In genomic region chr5:132235340-132235739, GRCh38 we compare ENCODE assay signal across 2 cellular contexts.
A peak's percentile ranks its signal among the peaks of the same experiment; 100 is the strongest.
TF ChIP-seq lines count a peak whose summit lies in the region.

No MANE protein-coding gene starts in this region.

TF ChIP-seq in HepG2, 621 proteins besides CTCF, POLR2A, EP300 and RAD21:
- TF ChIP-seq, protein P1, sequence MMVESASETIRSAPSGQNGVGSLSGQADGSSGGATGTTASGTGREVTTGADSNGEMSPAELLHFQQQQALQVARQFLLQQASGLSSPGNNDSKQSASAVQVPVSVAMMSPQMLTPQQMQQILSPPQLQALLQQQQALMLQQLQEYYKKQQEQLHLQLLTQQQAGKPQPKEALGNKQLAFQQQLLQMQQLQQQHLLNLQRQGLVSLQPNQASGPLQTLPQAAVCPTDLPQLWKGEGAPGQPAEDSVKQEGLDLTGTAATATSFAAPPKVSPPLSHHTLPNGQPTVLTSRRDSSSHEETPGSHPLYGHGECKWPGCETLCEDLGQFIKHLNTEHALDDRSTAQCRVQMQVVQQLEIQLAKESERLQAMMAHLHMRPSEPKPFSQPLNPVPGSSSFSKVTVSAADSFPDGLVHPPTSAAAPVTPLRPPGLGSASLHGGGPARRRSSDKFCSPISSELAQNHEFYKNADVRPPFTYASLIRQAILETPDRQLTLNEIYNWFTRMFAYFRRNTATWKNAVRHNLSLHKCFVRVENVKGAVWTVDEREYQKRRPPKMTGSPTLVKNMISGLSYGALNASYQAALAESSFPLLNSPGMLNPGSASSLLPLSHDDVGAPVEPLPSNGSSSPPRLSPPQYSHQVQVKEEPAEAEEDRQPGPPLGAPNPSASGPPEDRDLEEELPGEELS (CRISPR knock-in tag; IDR thresholded peaks at IDR 0.05), result no peak
- peak; percentile 83; the same call in 1 of the 2 replicates for TF ChIP-seq ZNF12 (CRISPR knock-in tag; IDR thresholded peaks at IDR 0.05)

TF ChIP-seq in K562, 482 proteins besides CTCF, POLR2A, EP300 and RAD21:
- no peak for TF ChIP-seq PBX2 (CRISPR knock-in tag; IDR thresholded peaks at IDR 0.05; ENCODE audit: low read depth)
- no peak for TF ChIP-seq PBX2 (tag; conservative IDR thresholded peaks at IDR 0.05; ENCODE audit: low read depth)
- TF ChIP-seq KDM2B (CRISPR knock-in tag; IDR thresholded peaks at IDR 0.05), result no peak
- no peak for TF ChIP-seq ZBTB8A (IDR thresholded peaks at IDR 0.05; ENCODE audit: partially characterized antibody)
- TF ChIP-seq LARP7 (IDR thresholded peaks at IDR 0.05), result no peak
- no peak for TF ChIP-seq MBD1 (CRISPR knock-in tag; IDR thresholded peaks at IDR 0.05)
- TF ChIP-seq CXXC5 (CRISPR knock-in tag; IDR thresholded peaks at IDR 0.05), result no peak
- no peak for TF ChIP-seq MTF1 (CRISPR knock-in tag; IDR thresholded peaks at IDR 0.05; ENCODE audit: borderline replicate concordance)
